8 cellular contexts compared by ENCODE assay signal in the genomic region with DNA sequence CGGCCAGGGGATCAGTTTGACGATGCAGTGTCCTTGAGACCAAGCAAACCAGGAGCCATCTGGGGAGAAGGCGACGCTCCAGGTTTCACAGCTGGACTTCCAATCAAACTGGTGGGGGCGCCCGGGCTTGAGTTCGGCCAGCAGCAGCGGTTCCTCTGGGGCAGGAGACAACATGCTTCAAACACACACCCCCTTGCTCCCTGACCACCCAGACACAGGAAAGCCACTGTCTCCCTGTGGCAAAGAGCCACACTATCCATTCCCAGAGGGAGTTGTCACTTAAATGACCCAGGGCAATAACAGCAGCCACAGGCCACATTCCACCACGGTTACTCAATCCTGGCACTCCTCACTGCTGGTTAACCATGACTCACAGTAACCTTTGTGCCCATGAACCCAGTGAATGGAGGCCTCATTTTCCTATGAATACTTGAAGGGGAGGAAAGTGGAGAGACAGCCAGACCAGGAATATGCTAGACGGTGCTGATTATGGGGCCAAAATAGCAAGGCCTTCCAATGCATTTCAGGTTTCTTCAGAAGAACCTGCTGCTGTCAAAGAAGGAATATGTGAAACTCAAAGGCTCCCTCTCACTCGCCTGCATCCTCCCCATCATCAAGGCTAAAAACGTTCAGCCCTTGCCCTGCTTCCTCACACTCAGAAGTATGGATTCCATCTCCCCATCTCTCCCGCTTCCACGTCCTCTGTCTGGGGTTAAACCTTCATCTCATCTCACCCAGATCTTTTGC.
DNase-seq lines count a peak whose midpoint lies in the region; ATAC-seq lines count a peak whose summit lies in the region.

No MANE protein-coding gene starts in this region.

- H3K9me3 Mint-ChIP-seq in stimulated activated memory B cell treated with anti-CD40 and anti-IgM and Interleukin-4, amounts not matched to agents 10 μg/mL and 1 μg/mL and 100 μg/mL, for 72 hours, result no peaks in the 10 kb centered on the region

- peaks cover 9% of the 10 kb centered on the region for H3K4me1 Mint-ChIP-seq in stimulated activated memory B cell treated with anti-CD40 and anti-IgM and Interleukin-4, amounts not matched to agents 10 μg/mL and 1 μg/mL and 100 μg/mL, for 72 hours

- H3K36me3 Mint-ChIP-seq in stimulated activated memory B cell treated with anti-CD40 and anti-IgM and Interleukin-4, amounts not matched to agents 10 μg/mL and 1 μg/mL and 100 μg/mL, for 72 hours, result peaks cover 55% of the 10 kb centered on the region

- H3K27ac Mint-ChIP-seq in stimulated activated memory B cell treated with anti-CD40 and anti-IgM and Interleukin-4, amounts not matched to agents 10 μg/mL and 1 μg/mL and 100 μg/mL, for 72 hours, result no peak overlapping the region

- ATAC-seq in HG02973 (IDR thresholded peaks at IDR 0.05; ENCODE audit: unreplicated experiment), result no peak
- ATAC-seq in stimulated activated memory B cell treated with anti-CD40 and anti-IgM and Interleukin-4, amounts not matched to agents 10 μg/mL and 1 μg/mL and 100 μg/mL, for 72 hours, result no peak

- peak; percentile 56 to 71 for DNase-seq in activated CD4-positive, alpha-beta T cell treated with anti-CD3 and anti-CD28 coated beads, Interleukin-2, amount 50 U/mL, for 48 hours
- no peak for DNase-seq in activated CD4-positive, alpha-beta T cell treated with anti-CD3 and anti-CD28 coated beads, Interleukin-2, amount 50 U/mL, for 4 hours
- DNase-seq in activated T-cell treated with anti-CD3 and anti-CD28 coated beads, Interleukin-2, amount 50 U/mL, for 48 hours, result peak; percentile 65 to 73
- DNase-seq in glomerular visceral epithelial cell (ENCODE audit: extremely low spot score), result peak; percentile 94
- peak; percentile 76 for DNase-seq in pons (ENCODE audit: low spot score)
- no peak for DNase-seq in NK-92 (lab: John Stamatoyannopoulos, UW; ENCODE audit: unreplicated experiment)

- H3K4me3 Mint-ChIP-seq in stimulated activated memory B cell treated with anti-CD40 and anti-IgM and Interleukin-4, amounts not matched to agents 10 μg/mL and 1 μg/mL and 100 μg/mL, for 72 hours, result no peak overlapping the region

- H3K27me3 Mint-ChIP-seq in stimulated activated memory B cell treated with anti-CD40 and anti-IgM and Interleukin-4, amounts not matched to agents 10 μg/mL and 1 μg/mL and 100 μg/mL, for 72 hours, result no peaks in the 10 kb centered on the region

Comparison
In these comparisons a context has a peak if more than half of its experiments do, and no peak if none do; other contexts are left out.
1. DNase-seq: peak in activated CD4-positive, alpha-beta T cell treated with anti-CD3 and anti-CD28 coated beads, Interleukin-2, amount 50 U/mL, for 48 hours (2 of 2), activated T-cell treated with anti-CD3 and anti-CD28 coated beads, Interleukin-2, amount 50 U/mL, for 48 hours (2 of 2), glomerular visceral epithelial cell (single experiment) and pons (single experiment); none in activated CD4-positive, alpha-beta T cell treated with anti-CD3 and anti-CD28 coated beads, Interleukin-2, amount 50 U/mL, for 4 hours (0 of 2) and NK-92 (single experiment).